Comparison of ENCODE assay signal across 19 cellular contexts in the genomic region with DNA sequence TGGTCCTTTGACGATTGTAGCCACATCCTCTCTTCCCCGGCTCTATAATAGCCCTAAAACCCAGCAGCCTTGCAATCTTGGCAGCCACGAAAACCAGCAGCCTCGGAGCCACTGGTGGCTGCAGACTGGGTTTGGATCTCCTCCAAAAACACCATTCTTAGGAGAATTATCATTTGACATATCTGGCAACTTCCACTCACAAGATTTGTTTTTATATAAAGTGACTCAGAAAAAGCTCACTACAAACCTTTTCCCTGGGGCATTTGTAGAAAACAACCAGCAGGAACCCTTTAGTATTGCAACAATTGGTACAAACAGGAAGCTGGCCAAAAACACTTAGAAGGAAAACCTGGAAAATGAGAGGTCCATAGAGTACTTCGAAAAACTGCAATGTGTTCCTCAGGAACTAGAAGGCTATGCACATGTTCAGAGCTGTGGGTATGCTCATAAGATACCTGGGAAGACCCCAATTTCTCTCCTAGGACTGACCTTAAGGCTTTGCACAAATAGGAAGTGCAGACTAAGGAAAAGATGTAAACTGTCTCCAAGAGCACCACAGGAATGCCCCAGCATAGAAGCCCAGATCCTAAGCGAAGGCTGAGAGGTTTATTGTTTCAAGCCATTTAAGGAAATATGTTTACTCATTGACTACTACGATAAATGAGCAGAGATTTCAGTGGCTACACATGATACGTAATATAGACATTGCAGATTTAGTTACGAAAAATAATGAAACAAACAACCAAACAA.
DNase-seq lines count a peak whose midpoint lies in the region; ATAC-seq and TF ChIP-seq lines count a peak whose summit lies in the region.
"Had no signal": no experiment of that assay in that cellular context is flagged by ENCODE, and none has a peak within 500 bp of the region (broad histone marks: within the 10 kb centered on the region; RNA-seq: fewer than 3 reads in every experiment).

No MANE protein-coding gene starts in this region.

- H2AFZ ChIP-seq in hepatocyte, result no peak overlapping the region
- H2AFZ ChIP-seq: GM23248 had no signal

- no peaks in the 10 kb centered on the region for H3K27me3 ChIP-seq in BLaER1
- H3K27me3 ChIP-seq in hepatocyte, result no peaks in the 10 kb centered on the region
- no peaks in the 10 kb centered on the region for H3K27me3 ChIP-seq in effector memory CD4-positive, alpha-beta T cell (replicated peaks; ENCODE audit: control insufficient read depth, insufficient read depth, low read length, poor library complexity, severe bottlenecking)
- H3K27me3 ChIP-seq: testis had no signal

- no peak overlapping the region for H3K9ac ChIP-seq in BLaER1
- H3K9ac ChIP-seq: GM23248 had no signal

- H3K9me2 ChIP-seq in hepatocyte (replicated peaks; ENCODE audit: insufficient read depth), result no peaks in the 10 kb centered on the region

- peak overlapping the region; percentile 5; the same call in 1 of the 2 replicates for H3K4me2 ChIP-seq in BLaER1
- no peak overlapping the region for H3K4me2 ChIP-seq in hepatocyte

- no peak for TF ChIP-seq CTCF in hepatocyte (IDR thresholded peaks at IDR 0.05; ENCODE audit: poor library complexity)

- H3K9me3 ChIP-seq in BLaER1, result peaks cover 7% of the 10 kb centered on the region; the same call in 1 of the 2 replicates
- no peaks in the 10 kb centered on the region for H3K9me3 ChIP-seq in hepatocyte (ENCODE audit: low read depth)
- H3K9me3 ChIP-seq in effector memory CD4-positive, alpha-beta T cell (ENCODE audit: control insufficient read depth, low read length), result no peaks in the 10 kb centered on the region
- H3K9me3 ChIP-seq: psoas muscle, testis had no signal

- peak; percentile 60 for DNase-seq in Jurkat, Clone E6-1 (ENCODE audit: low read depth, low spot score)
- DNase-seq in amniotic epithelial cell (ENCODE audit: low read depth) (peak; percentile 1), hepatocyte (ENCODE audit: low spot score) (peak; percentile 11), head of caudate nucleus (no peak)
- DNase-seq in activated CD4-positive, alpha-beta T cell treated with anti-CD3 and anti-CD28 coated beads for 4 hours, result no peak
- DNase-seq in effector memory CD4-positive, alpha-beta T cell, result no peak
- DNase-seq: activated effector memory CD4-positive, alpha-beta T cell treated with Interleukin-2 at 50 U/mL for 16 hours; aorta; DMS 273 treated with DMSO at 0.1 percent for 48 hours; GM23248; left ventricle myocardium superior; naive B cell; NCI-H1417 treated with DMSO at 0.1 percent for 48 hours; NCI-H345; psoas muscle; testis; WERI-Rb-1 had no signal

- 56% methylated on average over 9 of the region's 9 CpGs for WGBS in hepatocyte (ENCODE audit: low lambda C conversion rate, missing lambda C conversion rate)

- H4K20me1 ChIP-seq in BLaER1 (no peaks in the 10 kb centered on the region), hepatocyte (ENCODE audit: insufficient read depth, poor library complexity, severe bottlenecking) (no peaks in the 10 kb centered on the region)

- H3K4me1 ChIP-seq in BLaER1 (peaks cover 8% of the 10 kb centered on the region; the same call in 1 of the 2 replicates), hepatocyte (ENCODE audit: insufficient read depth) (no peaks in the 10 kb centered on the region)
- H3K4me1 ChIP-seq in effector memory CD4-positive, alpha-beta T cell (ENCODE audit: control insufficient read depth, insufficient read depth, low read length, poor library complexity, severe bottlenecking), result no peaks in the 10 kb centered on the region
- H3K4me1 ChIP-seq: psoas muscle, testis had no signal

- no peak overlapping the region for H3K27ac ChIP-seq in BLaER1
- no peak overlapping the region for H3K27ac ChIP-seq in hepatocyte
- H3K27ac ChIP-seq in effector memory CD4-positive, alpha-beta T cell (ENCODE audit: insufficient read depth, low read length, poor library complexity, severe bottlenecking), result no peak overlapping the region
- H3K27ac ChIP-seq: GM23248, psoas muscle, testis, WERI-Rb-1 had no signal

- no peaks in the 10 kb centered on the region for H3K79me2 ChIP-seq in hepatocyte

- no peaks in the 10 kb centered on the region for H3K36me3 ChIP-seq in BLaER1
- H3K36me3 ChIP-seq in hepatocyte (replicated peaks; ENCODE audit: insufficient read depth, low read depth), result no peaks in the 10 kb centered on the region
- no peaks in the 10 kb centered on the region for H3K36me3 ChIP-seq in effector memory CD4-positive, alpha-beta T cell (ENCODE audit: control insufficient read depth, insufficient read depth, low read length)
- H3K36me3 ChIP-seq: WERI-Rb-1 had no signal

- no peak for ATAC-seq in GM18867 (IDR thresholded peaks at IDR 0.05; ENCODE audit: unreplicated experiment)
- ATAC-seq: left ventricle myocardium superior, psoas muscle had no signal

- H3K4me3 ChIP-seq in BLaER1 (no peak overlapping the region), hepatocyte (no peak overlapping the region)
- H3K4me3 ChIP-seq in Jurkat, Clone E6-1 (ENCODE audit: low read length), result no peak overlapping the region
- H3K4me3 ChIP-seq in effector memory CD4-positive, alpha-beta T cell (ENCODE audit: insufficient read depth, low read depth, low read length, poor library complexity, severe bottlenecking), result no peak overlapping the region
- H3K4me3 ChIP-seq: GM23248, psoas muscle, testis had no signal

- intact Hi-C loops in head of caudate nucleus (cut with DNase I), result no loop called here

Comparison
In these comparisons a context has a peak if more than half of its experiments do, and no peak if none do; other contexts are left out.
1. DNase-seq: peak in Jurkat, Clone E6-1 (single experiment), amniotic epithelial cell (single experiment) and hepatocyte (single experiment); none in head of caudate nucleus (0 of 42), activated CD4-positive, alpha-beta T cell treated with anti-CD3 and anti-CD28 coated beads for 4 hours (0 of 2) and effector memory CD4-positive, alpha-beta T cell (0 of 3).